ENCODE assay signal across 9 cellular contexts in genomic region chr2:119234021-119235019, GRCh38. TPM values are rescaled to one million over a fixed set of nuclear protein-coding genes. Genes with fewer than 3 reads are reported as not detected.
DNase-seq lines count a peak whose midpoint lies in the region; ATAC-seq and TF ChIP-seq lines count a peak whose summit lies in the region.
"Had no signal": no experiment of that assay in that cellular context is flagged by ENCODE, and none has a peak within 500 bp of the region (broad histone marks: within the 10 kb centered on the region; RNA-seq: fewer than 3 reads in every experiment).

No MANE protein-coding gene starts in this region.

- no peak overlapping the region for H3K27ac ChIP-seq in HL-60 (replicated peaks)
- 0 out of 2 replicates have a peak overlapping the region, but pooled peaks have one; percentile 5 for H3K27ac ChIP-seq in WERI-Rb-1
- H3K27ac ChIP-seq: SK-N-MC had no signal

- intact Hi-C loops in left colon (cut with DNase I, micrococcal nuclease), result no loop called here

- peak; percentile 54 for ATAC-seq in left colon
- no peak for ATAC-seq in HG03108 (IDR thresholded peaks at IDR 0.05; ENCODE audit: unreplicated experiment)
- ATAC-seq in HG03342 (IDR thresholded peaks at IDR 0.05; ENCODE audit: unreplicated experiment), result no peak

- H3K36me3 ChIP-seq in WERI-Rb-1, result no peaks in the 10 kb centered on the region; the same call in 1 of the 2 replicates

- H3K27me3 ChIP-seq in HL-60 (ENCODE audit: insufficient read depth, poor library complexity, severe bottlenecking) (no peaks in the 10 kb centered on the region), WERI-Rb-1 (ENCODE audit: insufficient read depth, low read depth, severe bottlenecking) (no peaks in the 10 kb centered on the region)

- H3K4me3 ChIP-seq in HL-60 (replicated peaks; ENCODE audit: insufficient read depth, low read length), result no peak overlapping the region
- no peak overlapping the region for H3K4me3 ChIP-seq in WERI-Rb-1 (ENCODE audit: low read depth, low read length)
- H3K4me3 ChIP-seq: SK-N-MC had no signal

- TF ChIP-seq CTCF in HL-60 (IDR thresholded peaks at IDR 0.05; ENCODE audit: insufficient read depth, low read length), result peak; percentile 26
- peak; percentile 80 for TF ChIP-seq CTCF in WERI-Rb-1 (IDR thresholded peaks at IDR 0.05; ENCODE audit: low read depth, low read length)

- DNase-seq in DMS153 (lab: John Stamatoyannopoulos, UW) (peak; percentile 28), HL-60 (ENCODE audit: low read depth in 1 of 2, low spot score in 1 of 2) (peak in 1 of 2 experiments; percentile 16), WERI-Rb-1 (peak; percentile 57), left colon (no peak), COR-L47 (lab: John Stamatoyannopoulos, UW) (no peak)
- DNase-seq in stimulated activated CD4-positive, alpha-beta T cell treated with anti-CD3 and anti-CD28 coated beads, Interleukin-4, amount 100 ng/mL, for 24 hours, result no peak

- H3K9me3 ChIP-seq in WERI-Rb-1 (ENCODE audit: severe bottlenecking), result no peaks in the 10 kb centered on the region

RNA-seq across cellular contexts. Expression of gene STEAP3, which starts 10.7 kb away (rescaled TPM):
- 10 to 100 TPM; 19.4 to 29.6 TPM for total RNA-seq in left colon

Comparison
In these comparisons a context has a peak if more than half of its experiments do, and no peak if none do; other contexts are left out.
1. DNase-seq: peak in DMS153 (single experiment) and WERI-Rb-1 (single experiment); none in left colon (0 of 2), stimulated activated CD4-positive, alpha-beta T cell treated with anti-CD3 and anti-CD28 coated beads, Interleukin-4, amount 100 ng/mL, for 24 hours (single experiment) and COR-L47 (single experiment).